In genomic region chr19:33064778-33065550, GRCh38 we compare ENCODE assay signal across 1 cellular context.
TF ChIP-seq lines count a peak whose summit lies in the region.

TSS of gene RHPN2 (minus strand) at chr19:33064888. CDS start at chr19:33064852, 36 bp downstream.

TF ChIP-seq in HepG2, 621 proteins besides CTCF, POLR2A, EP300 and RAD21 (continued from another document and continues in another):
- TF ChIP-seq MXD3 (CRISPR knock-in tag; IDR thresholded peaks at IDR 0.05): peak; percentile 48; the same call in 1 of the 2 replicates
- no peak for TF ChIP-seq NAIF1 (CRISPR knock-in tag; IDR thresholded peaks at IDR 0.05; ENCODE audit: borderline replicate concordance)
- no peak for TF ChIP-seq HBP1 (CRISPR knock-in tag; IDR thresholded peaks at IDR 0.05; ENCODE audit: low read depth)
- TF ChIP-seq DRAP1 (CRISPR knock-in tag; IDR thresholded peaks at IDR 0.05): no peak
- peak; percentile 52 for TF ChIP-seq MED8 (CRISPR knock-in tag; IDR thresholded peaks at IDR 0.05; ENCODE audit: insufficient replicate concordance)
- TF ChIP-seq HMGXB3 (CRISPR knock-in tag; IDR thresholded peaks at IDR 0.05; ENCODE audit: borderline replicate concordance): no peak
- TF ChIP-seq ZNF773 (CRISPR knock-in tag; IDR thresholded peaks at IDR 0.05; ENCODE audit: borderline replicate concordance): no peak
- TF ChIP-seq NFAT5 (CRISPR knock-in tag; IDR thresholded peaks at IDR 0.05): no peak
- no peak for TF ChIP-seq ZFP36 (IDR thresholded peaks at IDR 0.05; ENCODE audit: borderline replicate concordance, low read depth, low read length, partially characterized antibody)
- TF ChIP-seq ZNF761 (CRISPR knock-in tag; conservative IDR thresholded peaks at IDR 0.05): no peak
- TF ChIP-seq HHEX (CRISPR knock-in tag; IDR thresholded peaks at IDR 0.05): no peak
- TF ChIP-seq ZNF260 (CRISPR knock-in tag; IDR thresholded peaks at IDR 0.05; ENCODE audit: borderline replicate concordance, low read depth): no peak
- no peak for TF ChIP-seq ZHX2 (IDR thresholded peaks at IDR 0.05; ENCODE audit: low read depth)
- TF ChIP-seq ZHX2 (CRISPR knock-in tag; IDR thresholded peaks at IDR 0.05; ENCODE audit: borderline replicate concordance): no peak
- no peak for TF ChIP-seq RARA (CRISPR knock-in tag; IDR thresholded peaks at IDR 0.05)
- 0 out of 2 replicates have a peak, but pooled peaks have one; percentile 14 for TF ChIP-seq ZNF543 (CRISPR knock-in tag; IDR thresholded peaks at IDR 0.05)
- TF ChIP-seq ZNF180 (CRISPR knock-in tag; IDR thresholded peaks at IDR 0.05; ENCODE audit: borderline replicate concordance, low read depth): no peak
- no peak for TF ChIP-seq NR2F6 (IDR thresholded peaks at IDR 0.05)
- TF ChIP-seq NR2F6 (CRISPR knock-in tag; IDR thresholded peaks at IDR 0.05): no peak
- no peak for TF ChIP-seq ZNF142 (CRISPR knock-in tag; IDR thresholded peaks at IDR 0.05)
- TF ChIP-seq SUZ12 (IDR thresholded peaks at IDR 0.05; ENCODE audit: low read depth, low read length): no peak
- no peak for TF ChIP-seq SATB2 (CRISPR knock-in tag; IDR thresholded peaks at IDR 0.05)
